ENCODE assay signal across 8 cellular contexts in genomic region chr2:238425979-238426567, GRCh38. TPM values are rescaled to one million over a fixed set of nuclear protein-coding genes. Genes with fewer than 3 reads are reported as not detected.
DNase-seq lines count a peak whose midpoint lies in the region; ATAC-seq, FAIRE-seq and TF ChIP-seq lines count a peak whose summit lies in the region.

No MANE protein-coding gene starts in this region.

- H3K27ac ChIP-seq in ascending aorta, result peak overlapping the region; percentile 95 to 97
- peak overlapping the region; percentile 85 to 94 for H3K27ac ChIP-seq in small intestine (ENCODE audit: low read depth in 1 of 2, low read length in 1 of 2)

- FAIRE-seq in small intestine (lab: Jason Lieb, UNC), result no peak

- DNase-seq in stimulated activated CD4-positive, alpha-beta T cell treated with anti-CD3 and anti-CD28 coated beads, Interleukin-15, amount 100 ng/mL, for 24 hours, result peak; percentile 38
- no peak for DNase-seq in stimulated activated CD4-positive, alpha-beta T cell treated with anti-CD3 and anti-CD28 coated beads, Interleukin-2, amount 100 ng/mL, for 48 hours
- DNase-seq in NCI-H226 (peak; percentile 17), ascending aorta (ENCODE audit: low spot score in 2 of 2) (peak in 1 of 2 donors; percentile 68), small intestine (no peak), cortex of kidney (lab: John Stamatoyannopoulos, UW) (no peak)

- H3K9me3 ChIP-seq in ascending aorta, result peaks cover 0 to 9% of the 10 kb centered on the region in 2 donors
- no peaks in the 10 kb centered on the region for H3K9me3 ChIP-seq in iPS-18c (ENCODE audit: control insufficient read depth, insufficient read depth, low read length)
- no peaks in the 10 kb centered on the region for H3K9me3 ChIP-seq in small intestine (ENCODE audit: control insufficient read depth, low read depth)

- H3K27me3 ChIP-seq in ascending aorta (no peaks in the 10 kb centered on the region), small intestine (ENCODE audit: control insufficient read depth in 2 of 2, insufficient read depth in 2 of 2, low read length in 2 of 2) (no peaks in the 10 kb centered on the region)

- peak overlapping the region; percentile 52 to 90 for H3K4me3 ChIP-seq in ascending aorta
- peak overlapping the region; percentile 93 for H3K4me3 ChIP-seq in iPS-18c (ENCODE audit: insufficient read depth, low read depth, low read length)
- peak overlapping the region; percentile 64 to 69 for H3K4me3 ChIP-seq in small intestine (ENCODE audit: low read depth in 1 of 2, low read length in 2 of 2)

- peaks cover 7 to 21% of the 10 kb centered on the region in 2 donors for H3K4me1 ChIP-seq in ascending aorta
- H3K4me1 ChIP-seq in small intestine (ENCODE audit: control insufficient read depth in 2 of 2, insufficient read depth in 1 of 2, low read depth in 1 of 2, low read length in 1 of 2), result no peaks in the 10 kb centered on the region

- TF ChIP-seq CTCF in ascending aorta (IDR thresholded peaks at IDR 0.05), result no peak

- H3K36me3 ChIP-seq in ascending aorta, result no peaks in the 10 kb centered on the region
- no peaks in the 10 kb centered on the region for H3K36me3 ChIP-seq in small intestine (ENCODE audit: control insufficient read depth in 2 of 2, insufficient read depth in 2 of 2, low read length in 2 of 2)

- peak; percentile 10 for ATAC-seq in HG02852 (IDR thresholded peaks at IDR 0.05; ENCODE audit: unreplicated experiment)

- 3 to 11% (median 9%) methylated on average over 24 of the region's 24 CpGs for WGBS in small intestine, 3 donors

- intact Hi-C loops in ascending aorta (cut with DNase I), result loop anchor here (5.0 kb wide), 2 partner anchors 34 to 49 kb away; no protein-coding TSS in a partner anchor

RNA-seq across cellular contexts. Expression of gene ASB1, which starts 0.7 kb away (rescaled TPM):
- 32.5 TPM for total RNA-seq in ascending aorta
- polyA plus RNA-seq in small intestine, result 10 to 100 TPM; 11.2 to 20.3 (median 14.3) TPM

Comparison
In these comparisons a context has a peak if more than half of its experiments do, and no peak if none do; other contexts are left out.
1. DNase-seq: peak in stimulated activated CD4-positive, alpha-beta T cell treated with anti-CD3 and anti-CD28 coated beads, Interleukin-15, amount 100 ng/mL, for 24 hours (single experiment) and NCI-H226 (single experiment); none in stimulated activated CD4-positive, alpha-beta T cell treated with anti-CD3 and anti-CD28 coated beads, Interleukin-2, amount 100 ng/mL, for 48 hours (0 of 2), small intestine (single experiment) and cortex of kidney (single experiment).
2. Peak in every context shown above with its lines, with median percentiles within 50 percentile points of each other: H3K4me3 ChIP-seq.